ENCODE assay signal across 1 cellular context in genomic region chr3:36695113-36695768, GRCh38.
TF ChIP-seq lines count a peak whose summit lies in the region.

No MANE protein-coding gene starts in this region.

TF ChIP-seq in IMR-90, 13 proteins besides CTCF, POLR2A, EP300 and RAD21:
- TF ChIP-seq CEBPB (IDR thresholded peaks at IDR 0.05; ENCODE audit: low read depth, low read length) = no peak
